8 cellular contexts compared by ENCODE assay signal in genomic region chr2:112541315-112542122, GRCh38. TPM values are rescaled to one million over a fixed set of nuclear protein-coding genes. Genes with fewer than 3 reads are reported as not detected.
A peak's percentile ranks its signal among the peaks of the same experiment; 100 is the strongest.
DNase-seq lines count a peak whose midpoint lies in the region; ATAC-seq and TF ChIP-seq lines count a peak whose summit lies in the region.

No MANE protein-coding gene starts in this region.

- H3K36me3 ChIP-seq in esophagus squamous epithelium (peaks cover 0 to 8% (median 0%) of the 10 kb centered on the region in 3 donors), testis (ENCODE audit: low read depth, missing control alignments) (no peaks in the 10 kb centered on the region)

- H3K4me1 ChIP-seq in esophagus squamous epithelium: peaks cover 16 to 36% (median 23%) of the 10 kb centered on the region in 3 donors
- H3K4me1 ChIP-seq in testis: peaks cover 9% of the 10 kb centered on the region

- H3K27me3 Mint-ChIP-seq in nephron progenitor cell (ENCODE audit: low read depth, poor library complexity): no peaks in the 10 kb centered on the region

- H3K9me3 ChIP-seq in esophagus squamous epithelium (no peaks in the 10 kb centered on the region), testis (no peaks in the 10 kb centered on the region)

- TF ChIP-seq POLR2A in esophagus squamous epithelium (IDR thresholded peaks at IDR 0.05) (peak in 2 of 4 donors; percentile 39 to 40), testis (IDR thresholded peaks at IDR 0.05) (no peak)

- ATAC-seq in GM18909 (IDR thresholded peaks at IDR 0.05; ENCODE audit: poor library complexity, unreplicated experiment) (peak; percentile 59), HG03097 (IDR thresholded peaks at IDR 0.05; ENCODE audit: low FRiP score, unreplicated experiment) (peak; percentile 44)

- H3K36me3 Mint-ChIP-seq in nephron progenitor cell (ENCODE audit: low read depth): peaks cover 3% of the 10 kb centered on the region

- WGBS in esophagus squamous epithelium, 2 donors: 23 to 24% methylated on average over 25 to 27 of the region's 34 CpGs
- 11 to 13% methylated on average over 26 to 34 of the region's 34 CpGs for WGBS in testis, 2 donors

- H3K9me3 Mint-ChIP-seq in nephron progenitor cell: no peaks in the 10 kb centered on the region

- no peak overlapping the region for H3K4me3 Mint-ChIP-seq in nephron progenitor cell

- intact Hi-C loops in esophagus squamous epithelium (cut with DNase I) (no loop called here), testis (cut with DNase I; ENCODE audit: low total_unique reads) (no loop called here)

- peaks cover 13% of the 10 kb centered on the region for H3K4me1 Mint-ChIP-seq in nephron progenitor cell

- H3K27ac ChIP-seq in esophagus squamous epithelium (peak overlapping the region; percentile 86 to 95 (median 94)), testis (peak overlapping the region; percentile 85 to 92)

- TF ChIP-seq CTCF in esophagus squamous epithelium (IDR thresholded peaks at IDR 0.05) (no peak), nephron progenitor cell (IDR thresholded peaks at IDR 0.05) (no peak), testis (IDR thresholded peaks at IDR 0.05) (no peak)

- DNase-seq in Ammon's horn (ENCODE audit: low spot score): peak; percentile 86
- peak; percentile 43 for DNase-seq in NCI-H748 treated with DMSO at 0.1 percent for 48 hours (lab: John Stamatoyannopoulos, UW)
- DNase-seq in activated CD8-positive, alpha-beta memory T cell treated with anti-CD3 and anti-CD28 coated beads for 24 hours: peak; percentile 93
- DNase-seq in esophagus squamous epithelium (lab: John Stamatoyannopoulos, UW): peak; percentile 46
- DNase-seq in nephron progenitor cell: peak; percentile 71
- DNase-seq in testis: peak; percentile 78

- H3K27ac Mint-ChIP-seq in nephron progenitor cell: peak overlapping the region; percentile 99

- H3K27me3 ChIP-seq in esophagus squamous epithelium (no peaks in the 10 kb centered on the region), testis (no peaks in the 10 kb centered on the region)

- peak overlapping the region; percentile 58 to 93 (median 77) for H3K4me3 ChIP-seq in esophagus squamous epithelium
- peak overlapping the region; percentile 84 to 90 for H3K4me3 ChIP-seq in testis

RNA-seq across cellular contexts. Expression of gene POLR1B, which starts 0.7 kb away (rescaled TPM):
- 10 to 100 TPM; 16.7 to 31.3 (median 21.1) TPM for total RNA-seq in esophagus squamous epithelium
- total RNA-seq in testis: 10 to 100 TPM; 26.9 to 29.8 TPM
- polyA plus RNA-seq in testis (ENCODE audit: insufficient read depth, low read depth, low replicate concordance): 59.2 TPM

RNA-seq across cellular contexts. Expression of gene CHCHD5, which starts 42.9 kb away (rescaled TPM):
- total RNA-seq in esophagus squamous epithelium (10 to 100 TPM; 16.6 to 31.2 (median 18.4) TPM), testis (10 to 100 TPM; 49.0 to 51.3 TPM)
- polyA plus RNA-seq in testis (ENCODE audit: insufficient read depth, low read depth, low replicate concordance): 98.9 TPM

RNA-seq across cellular contexts. Expression of gene TTL, which starts 59.6 kb away (rescaled TPM):
- total RNA-seq in esophagus squamous epithelium: 10 to 100 TPM; 11.6 to 24.2 (median 21.4) TPM
- 10 to 100 TPM; 11.4 to 14.3 TPM for total RNA-seq in testis
- polyA plus RNA-seq in testis (ENCODE audit: insufficient read depth, low read depth, low replicate concordance): 12.2 TPM

Comparison
In these comparisons a context has a peak if more than half of its experiments do, and no peak if none do; other contexts are left out.
1. Peak in every context shown above with its lines: DNase-seq, ATAC-seq, H3K4me3 ChIP-seq and H3K27ac ChIP-seq.
2. DNase-seq: peak in every context shown above with its lines; median percentile 93 in activated CD8-positive, alpha-beta memory T cell treated with anti-CD3 and anti-CD28 coated beads for 24 hours; 86 in Ammon's horn; 78 in testis; 71 in nephron progenitor cell; 46 in esophagus squamous epithelium; 43 in NCI-H748 treated with DMSO at 0.1 percent for 48 hours.